ENCODE assay signal across 8 cellular contexts in genomic region chr7:128523226-128523939, GRCh38. TPM values are rescaled to one million over a fixed set of nuclear protein-coding genes. Genes with fewer than 3 reads are reported as not detected.
DNase-seq lines count a peak whose midpoint lies in the region; TF ChIP-seq lines count a peak whose summit lies in the region.
"Not testable (repeated sequence)": the region's sequence is repeated elsewhere in the genome, so short reads cannot be mapped to it uniquely, and the experiment has no call there.

No MANE protein-coding gene starts in this region.

- in situ Hi-C loops in SK-MEL-5 (cut with HindIII; ENCODE audit: low pct_unique_long_range_greater_than_20kb, low sequenced_read_pairs) = not testable (repeated sequence)

- H3K4me3 ChIP-seq in coronary artery, spleen, tibial nerve: not testable (repeated sequence)

- 16 to 25% (median 18%) methylated on average over 4 to 5 of the region's 7 CpGs for WGBS in spleen, 5 donors
- 26 to 31% methylated on average over 5 of the region's 7 CpGs for WGBS in tibial nerve, 2 donors

- peak; percentile 82 for DNase-seq in ELR (ENCODE audit: low read depth)
- DNase-seq in NCI-H1417 (lab: John Stamatoyannopoulos, UW) = peak; percentile 20 to 88 (median 76)
- DNase-seq in SK-MEL-5 (ENCODE audit: low read depth, low spot score) = peak; percentile 88
- peak; percentile 72 for DNase-seq in activated T-cell treated with anti-CD3 and anti-CD28 coated beads for 24 hours (ENCODE audit: low read depth)
- DNase-seq in coronary artery (ENCODE audit: low spot score) = peak; percentile 76
- DNase-seq in kidney tubule cell (ENCODE audit: low spot score) = peak; percentile 92
- DNase-seq in spleen = peak; percentile 91
- peak; percentile 61 to 72 for DNase-seq in tibial nerve (ENCODE audit: low spot score in 2 of 2)

- H3K27me3 ChIP-seq in spleen (replicated peaks in 1 of 7); tibial nerve: not testable (repeated sequence)

- TF ChIP-seq CTCF in coronary artery (IDR thresholded peaks at IDR 0.05); spleen (IDR thresholded peaks at IDR 0.05 in 8 of 11, conservative IDR thresholded peaks at IDR 0.05 in 3 of 11); tibial nerve (IDR thresholded peaks at IDR 0.05): not testable (repeated sequence)

- intact Hi-C loops in spleen (cut with DNase I; ENCODE audit: low total_unique reads) = not testable (repeated sequence)

- TF ChIP-seq EP300 in tibial nerve (IDR thresholded peaks at IDR 0.05) = not testable (repeated sequence)

- not testable (repeated sequence) for H3K27ac ChIP-seq in coronary artery
- H3K27ac ChIP-seq in spleen (peak overlapping the region in 6 of 8 donors; percentile 14 to 70 (median 52)), tibial nerve (peak overlapping the region in 1 of 4 donors; percentile 36)

- not testable (repeated sequence) for H3K36me3 ChIP-seq in spleen, tibial nerve

- not testable (repeated sequence) for TF ChIP-seq POLR2A in spleen (IDR thresholded peaks at IDR 0.05); tibial nerve (IDR thresholded peaks at IDR 0.05)

- peaks cover 0 to 25% (median 14%) of the 10 kb centered on the region in 6 donors for H3K4me1 ChIP-seq in spleen
- peaks cover 0 to 16% (median 3%) of the 10 kb centered on the region in 4 donors for H3K4me1 ChIP-seq in tibial nerve

- not testable (repeated sequence) for H3K9me3 ChIP-seq in spleen, tibial nerve

RNA-seq across cellular contexts. Expression of gene METTL2B, which starts 46.8 kb away (rescaled TPM):
- total RNA-seq in SK-MEL-5 (2014; rRNA removed; shearing (Covaris generic)) = 55.7 and 58.5 TPM in 2 replicates
- 43.6 and 45.5 TPM in 2 replicates for polyA plus RNA-seq in SK-MEL-5 (2015; cell fraction: cytosol; rRNA removed)
- polyA plus RNA-seq in SK-MEL-5 (2015; cell fraction: nucleus; rRNA removed) = 34.7 and 35.8 TPM in 2 replicates
- total RNA-seq in spleen = 10 to 100 TPM; 17.7 to 32.8 (median 22.4) TPM
- 10 to 100 TPM in 1 of 3 donors, 1 to 10 TPM in 2; 6.7 to 12.3 (median 7.2) TPM for polyA plus RNA-seq in spleen
- total RNA-seq in tibial nerve = 10 to 100 TPM; 21.6 to 27.9 (median 24.1) TPM
